20 cellular contexts compared by ENCODE assay signal in genomic region chr13:33134213-33134612, GRCh38.
"Had no signal": no experiment of that assay in that cellular context is flagged by ENCODE, and none has a peak within 500 bp of the region (broad histone marks: within the 10 kb centered on the region; RNA-seq: fewer than 3 reads in every experiment).

No MANE protein-coding gene starts in this region.

- H3K36me3 ChIP-seq: neutrophil had no signal

- H3K27me3 ChIP-seq: dorsolateral prefrontal cortex, neutrophil, pancreas, right atrium auricular region had no signal

- H3K4me1 ChIP-seq: pancreas, prostate gland had no signal

- H3K4me3 ChIP-seq: coronary artery, dorsolateral prefrontal cortex, pancreas, prostate gland, right atrium auricular region had no signal

- H3K9me3 ChIP-seq: neutrophil, pancreas, prostate gland had no signal

- ATAC-seq: activated CD8-positive, alpha-beta T cell treated with anti-CD3 and anti-CD28 coated beads for 36 hours; activated naive CD8-positive, alpha-beta T cell treated with anti-CD3 and anti-CD28 coated beads, Interleukin-2, amount 50 U/mL, for 24 hours; left ventricle myocardium superior had no signal

- DNase-seq: activated CD4-positive, alpha-beta T cell treated with anti-CD3 and anti-CD28 coated beads for 1 hour; activated CD4-positive, alpha-beta T cell treated with anti-CD3 and anti-CD28 coated beads, Interleukin-2, amount 10 ng/mL, durations not matched to agents 7 days and 5 days; activated CD8-positive, alpha-beta T cell treated with anti-CD3 and anti-CD28 coated beads for 36 hours; activated naive CD8-positive, alpha-beta T cell treated with anti-CD3 and anti-CD28 coated beads, Interleukin-2, amount 50 U/mL, for 24 hours; activated T-cell treated with anti-CD3 and anti-CD28 coated beads, Interleukin-2, amount 50 U/mL, for 48 hours; dorsolateral prefrontal cortex; effector memory CD4-positive, alpha-beta T cell; foreskin melanocyte; left ventricle myocardium superior; nephron progenitor cell; pancreas; stimulated activated CD4-positive, alpha-beta T cell treated with anti-CD3 and anti-CD28 coated beads, Interleukin-2, amount 100 ng/mL, for 48 hours; stimulated activated naive CD4-positive, alpha-beta T cell treated with Interleukin-2 at 50 U/mL for 16 hours; SW 1271; T-helper 9 cell; trophoblast cell had no signal

- H3K27ac ChIP-seq: coronary artery, neutrophil, pancreas, prostate gland, right atrium auricular region had no signal
